16 cellular contexts compared by ENCODE assay signal in genomic region chr14:68695871-68696665, GRCh38.
DNase-seq lines count a peak whose midpoint lies in the region; ATAC-seq and TF ChIP-seq lines count a peak whose summit lies in the region.
"Had no signal": no experiment of that assay in that cellular context is flagged by ENCODE, and none has a peak within 500 bp of the region (broad histone marks: within the 10 kb centered on the region; RNA-seq: fewer than 3 reads in every experiment).

No MANE protein-coding gene starts in this region.

- H3K4me1 Mint-ChIP-seq in activated naive CD8-positive, alpha-beta T cell treated with anti-CD3 and anti-CD28 coated beads, Interleukin-2, amount 50 U/mL, for 24 hours, result peaks cover 26% of the 10 kb centered on the region
- peaks cover 15% of the 10 kb centered on the region for H3K4me1 Mint-ChIP-seq in activated naive CD8-positive, alpha-beta T cell treated with anti-CD3 and anti-CD28 coated beads for 36 hours
- H3K4me1 Mint-ChIP-seq in activated CD8-positive, alpha-beta T cell treated with anti-CD3 and anti-CD28 coated beads for 36 hours (ENCODE audit: low read depth), result peaks cover 14% of the 10 kb centered on the region

- ATAC-seq in activated naive CD8-positive, alpha-beta T cell treated with anti-CD3 and anti-CD28 coated beads, Interleukin-2, amount 50 U/mL, for 24 hours, result no peak
- no peak for ATAC-seq in activated CD8-positive, alpha-beta T cell treated with anti-CD3 and anti-CD28 coated beads for 36 hours
- no peak for ATAC-seq in HG03025 (IDR thresholded peaks at IDR 0.05; ENCODE audit: low FRiP score, unreplicated experiment)
- ATAC-seq: left lobe of liver had no signal

- H3K27me3 Mint-ChIP-seq in activated naive CD8-positive, alpha-beta T cell treated with anti-CD3 and anti-CD28 coated beads, Interleukin-2, amount 50 U/mL, for 24 hours, result no peaks in the 10 kb centered on the region
- H3K27me3 Mint-ChIP-seq in activated naive CD8-positive, alpha-beta T cell treated with anti-CD3 and anti-CD28 coated beads for 36 hours, result no peaks in the 10 kb centered on the region
- no peaks in the 10 kb centered on the region for H3K27me3 Mint-ChIP-seq in activated CD8-positive, alpha-beta T cell treated with anti-CD3 and anti-CD28 coated beads for 36 hours

- no peak for TF ChIP-seq CTCF in brain microvascular endothelial cell (IDR thresholded peaks at IDR 0.05; ENCODE audit: low read depth, low read length, missing control alignments)
- no peak for TF ChIP-seq CTCF in activated CD8-positive, alpha-beta T cell treated with anti-CD3 and anti-CD28 coated beads for 36 hours (IDR thresholded peaks at IDR 0.05)

- H3K27ac Mint-ChIP-seq in activated naive CD8-positive, alpha-beta T cell treated with anti-CD3 and anti-CD28 coated beads, Interleukin-2, amount 50 U/mL, for 24 hours, result peak overlapping the region; percentile 44
- no peak overlapping the region for H3K27ac Mint-ChIP-seq in activated naive CD8-positive, alpha-beta T cell treated with anti-CD3 and anti-CD28 coated beads for 36 hours
- no peak overlapping the region for H3K27ac Mint-ChIP-seq in activated CD8-positive, alpha-beta T cell treated with anti-CD3 and anti-CD28 coated beads for 36 hours

- peaks cover 4% of the 10 kb centered on the region for H3K9me3 Mint-ChIP-seq in activated naive CD8-positive, alpha-beta T cell treated with anti-CD3 and anti-CD28 coated beads, Interleukin-2, amount 50 U/mL, for 24 hours
- H3K9me3 Mint-ChIP-seq in activated naive CD8-positive, alpha-beta T cell treated with anti-CD3 and anti-CD28 coated beads for 36 hours, result peaks cover 1% of the 10 kb centered on the region
- peaks cover 1% of the 10 kb centered on the region for H3K9me3 Mint-ChIP-seq in activated CD8-positive, alpha-beta T cell treated with anti-CD3 and anti-CD28 coated beads for 36 hours

- intact Hi-C loops in activated CD8-positive, alpha-beta T cell treated with anti-CD3 and anti-CD28 coated beads for 36 hours (cut with micrococcal nuclease), result no loop called here

- in situ Hi-C loops in brain microvascular endothelial cell (cut with HindIII; ENCODE audit: low pct_ligation_motif_present, low sequenced_read_pairs), result no loop called here

- POLR2A ChIA-PET in activated CD8-positive, alpha-beta T cell treated with anti-CD3 and anti-CD28 coated beads for 36 hours (lab: Charles Lee), result interaction anchor here (1.4 kb wide), 1 partner anchor 10 kb away, joined by 3 read pairs; no protein-coding TSS in a partner anchor

- H3K36me3 Mint-ChIP-seq in activated naive CD8-positive, alpha-beta T cell treated with anti-CD3 and anti-CD28 coated beads, Interleukin-2, amount 50 U/mL, for 24 hours (ENCODE audit: low read depth), result no peaks in the 10 kb centered on the region
- no peaks in the 10 kb centered on the region for H3K36me3 Mint-ChIP-seq in activated naive CD8-positive, alpha-beta T cell treated with anti-CD3 and anti-CD28 coated beads for 36 hours
- H3K36me3 Mint-ChIP-seq in activated CD8-positive, alpha-beta T cell treated with anti-CD3 and anti-CD28 coated beads for 36 hours (ENCODE audit: low read depth), result no peaks in the 10 kb centered on the region

- H3K36me3 ChIP-seq in brain microvascular endothelial cell (replicated peaks), result no peaks in the 10 kb centered on the region
- H3K36me3 ChIP-seq: heart left ventricle, neutrophil had no signal

- no peak overlapping the region for H3K4me3 ChIP-seq in brain microvascular endothelial cell (ENCODE audit: low read depth, low read length)
- H3K4me3 ChIP-seq: heart left ventricle had no signal

- peak overlapping the region; percentile 67 for H3K27ac ChIP-seq in brain microvascular endothelial cell
- H3K27ac ChIP-seq: neutrophil had no signal

- no peaks in the 10 kb centered on the region for H3K27me3 ChIP-seq in brain microvascular endothelial cell (replicated peaks)
- H3K27me3 ChIP-seq: heart left ventricle had no signal

- CTCF ChIA-PET in activated CD8-positive, alpha-beta T cell treated with anti-CD3 and anti-CD28 coated beads for 36 hours (lab: Charles Lee), result no interaction called here

- no peak overlapping the region for H3K4me3 Mint-ChIP-seq in activated naive CD8-positive, alpha-beta T cell treated with anti-CD3 and anti-CD28 coated beads, Interleukin-2, amount 50 U/mL, for 24 hours
- no peak overlapping the region for H3K4me3 Mint-ChIP-seq in activated naive CD8-positive, alpha-beta T cell treated with anti-CD3 and anti-CD28 coated beads for 36 hours
- no peak overlapping the region for H3K4me3 Mint-ChIP-seq in activated CD8-positive, alpha-beta T cell treated with anti-CD3 and anti-CD28 coated beads for 36 hours

- DNase-seq in activated naive CD8-positive, alpha-beta T cell treated with anti-CD3 and anti-CD28 coated beads, Interleukin-2, amount 50 U/mL, for 24 hours, result no peak
- DNase-seq in activated naive CD8-positive, alpha-beta T cell treated with anti-CD3 and anti-CD28 coated beads for 36 hours, result no peak
- no peak for DNase-seq in brain microvascular endothelial cell
- DNase-seq in myocyte (ENCODE audit: low read depth), result peak; percentile 36
- DNase-seq in activated CD8-positive, alpha-beta T cell treated with anti-CD3 and anti-CD28 coated beads for 36 hours, result no peak
- no peak for DNase-seq in globus pallidus (ENCODE audit: low spot score)
- no peak for DNase-seq in NK-92 treated with Interleukin-12 subunit alpha and Interleukin-12 subunit beta, amount 100 ng/mL, for 24 hours (lab: John Stamatoyannopoulos, UW)
- DNase-seq: DMS153; effector CD4-positive, alpha-beta T cell; NCI-H1436; NCI-H526; SHP77 had no signal
